In the genomic region with DNA sequence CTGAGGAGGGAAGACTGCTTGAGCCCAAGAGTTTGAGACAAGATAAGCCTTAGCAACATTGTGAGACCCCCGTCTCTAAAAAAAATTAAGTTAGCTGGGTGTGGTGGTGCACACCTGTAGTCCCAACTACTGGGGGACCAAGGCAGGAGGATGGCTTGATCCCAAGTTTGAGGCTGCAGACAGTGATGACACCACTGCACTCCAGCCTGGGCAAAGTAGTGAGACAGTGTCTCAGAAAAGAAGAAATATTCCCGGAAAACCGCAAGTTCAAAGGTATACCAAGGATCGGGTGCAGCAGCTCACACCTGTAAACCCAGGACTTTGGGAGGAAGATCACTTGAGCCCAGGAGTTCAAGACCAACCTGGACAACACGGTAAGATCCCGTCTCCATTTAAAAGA, we compare ENCODE assay signal across 15 cellular contexts. TPM values are rescaled to one million over a fixed set of nuclear protein-coding genes. Genes with fewer than 3 reads are reported as not detected.
DNase-seq lines count a peak whose midpoint lies in the region; ATAC-seq and TF ChIP-seq lines count a peak whose summit lies in the region.
"Had no signal": no experiment of that assay in that cellular context is flagged by ENCODE, and none has a peak within 500 bp of the region (broad histone marks: within the 10 kb centered on the region; RNA-seq: fewer than 3 reads in every experiment).

No MANE protein-coding gene starts in this region.

- H3K4me1 Mint-ChIP-seq in activated T-helper 2 cell treated with anti-CD3 and anti-CD28 coated beads, Interferon-gamma antibody, Interleukin-2, Interleukin-4, amounts not matched to agents 10 μg/mL and 5 μg/mL and 100 μg/mL, durations not matched to agents 14 hours and 24 hours and 36 hours (ENCODE audit: low read depth), result peaks cover 40% of the 10 kb centered on the region

- H2AFZ ChIP-seq in HCT116 (ENCODE audit: low read depth, low read length, poor library complexity, severe bottlenecking), result no peak overlapping the region

- no TSS peak for BruUV-seq in HCT116 (replicated peaks; lab: Mats Ljungman, UMichigan)

- CTCF ChIA-PET in HCT116 (lab: Charles Lee), result no interaction called here

- peaks cover 76% of the 10 kb centered on the region for H3K36me3 Mint-ChIP-seq in activated T-helper 2 cell treated with anti-CD3 and anti-CD28 coated beads, Interferon-gamma antibody, Interleukin-2, Interleukin-4, amounts not matched to agents 10 μg/mL and 5 μg/mL and 100 μg/mL, durations not matched to agents 14 hours and 24 hours and 36 hours (ENCODE audit: low read depth)

- H3K4me2 ChIP-seq in BLaER1 (peak overlapping the region; percentile 93), HCT116 (ENCODE audit: low read length) (no peak overlapping the region)

- H3K27ac Mint-ChIP-seq in activated T-helper 2 cell treated with anti-CD3 and anti-CD28 coated beads, Interferon-gamma antibody, Interleukin-2, Interleukin-4, amounts not matched to agents 10 μg/mL and 5 μg/mL and 100 μg/mL, durations not matched to agents 14 hours and 24 hours and 36 hours, result peak overlapping the region; percentile 52

- H3K27me3 ChIP-seq in BLaER1 (no peaks in the 10 kb centered on the region), HCT116 (ENCODE audit: insufficient read depth, low read length) (no peaks in the 10 kb centered on the region)
- H3K27me3 ChIP-seq: breast epithelium, ovary had no signal

- peaks cover 100% of the 10 kb centered on the region for H4K20me1 ChIP-seq in BLaER1
- peaks cover 34% of the 10 kb centered on the region; the same call in 1 of the 2 replicates for H4K20me1 ChIP-seq in HCT116 (ENCODE audit: insufficient read depth)

- H3K9me2 ChIP-seq in HCT116 (ENCODE audit: insufficient read depth), result no peaks in the 10 kb centered on the region

- H3K4me3 ChIP-seq in BLaER1 (no peak overlapping the region), HCT116 (replicated peaks in 1 of 2; ENCODE audit: low read depth in 1 of 2, low read length in 2 of 2) (no peak overlapping the region)
- H3K4me3 ChIP-seq: breast epithelium, ovary had no signal

- no peak for TF ChIP-seq RAD21 in HCT116 (IDR thresholded peaks at IDR 0.05; ENCODE audit: low read depth)

- intact Hi-C loops in HCT116 (cut with micrococcal nuclease), result no loop called here
- intact Hi-C loops in activated T-helper 2 cell treated with anti-CD3 and anti-CD28 coated beads, Interferon-gamma antibody, Interleukin-2, Interleukin-4, amounts not matched to agents 10 μg/mL and 5 μg/mL and 100 μg/mL, durations not matched to agents 14 hours and 24 hours and 36 hours (cut with micrococcal nuclease), result no loop called here

- POLR2A ChIA-PET in HCT116 (lab: Charles Lee), result interaction anchor here (1.2 kb wide), 1 partner anchor 43 kb away, joined by 7 read pairs; the partner anchor contains the start of gene NACA

- no peak for ATAC-seq in HCT116

- no peak for TF ChIP-seq POLR2A in HCT116 (IDR thresholded peaks at IDR 0.05; ENCODE audit: borderline replicate concordance, extremely low read depth, insufficient read depth, insufficient read length)

- no peaks in the 10 kb centered on the region for H3K9me3 Mint-ChIP-seq in activated T-helper 2 cell treated with anti-CD3 and anti-CD28 coated beads, Interferon-gamma antibody, Interleukin-2, Interleukin-4, amounts not matched to agents 10 μg/mL and 5 μg/mL and 100 μg/mL, durations not matched to agents 14 hours and 24 hours and 36 hours

- H3K4me3 Mint-ChIP-seq in activated T-helper 2 cell treated with anti-CD3 and anti-CD28 coated beads, Interferon-gamma antibody, Interleukin-2, Interleukin-4, amounts not matched to agents 10 μg/mL and 5 μg/mL and 100 μg/mL, durations not matched to agents 14 hours and 24 hours and 36 hours (ENCODE audit: low read depth), result peak overlapping the region; percentile 52

- no peak overlapping the region for H3K27ac ChIP-seq in BLaER1
- peak overlapping the region; percentile 26; the same call in 1 of the 2 replicates for H3K27ac ChIP-seq in HCT116 (ENCODE audit: low read depth, low read length)
- H3K27ac ChIP-seq: epithelial cell of prostate, ovary had no signal

- RAD21 ChIA-PET in HCT116 (lab: Charles Lee; ENCODE audit: low non-redundant PET in 1 of 2, low total read pairs in 2 of 2, uncharacterized antibody in 2 of 2, unreplicated experiment in 2 of 2), result no interaction called here

- H3K9me3 ChIP-seq in BLaER1 (no peaks in the 10 kb centered on the region), HCT116 (ENCODE audit: control insufficient read depth in 1 of 2, insufficient read depth in 1 of 2, low read depth in 1 of 2, low read length in 2 of 2) (no peaks in the 10 kb centered on the region)
- H3K9me3 ChIP-seq: breast epithelium, ovary had no signal

- H3K36me3 ChIP-seq in BLaER1 (peaks cover 60% of the 10 kb centered on the region), HCT116 (ENCODE audit: control insufficient read depth in 1 of 2, insufficient read depth in 2 of 2, low read length in 2 of 2) (peaks cover 26 to 27% of the 10 kb centered on the region in 2 experiments)
- H3K36me3 ChIP-seq: breast epithelium, ovary had no signal

- peaks cover 40% of the 10 kb centered on the region for H3K4me1 ChIP-seq in BLaER1
- peaks cover 2 to 39% of the 10 kb centered on the region in 2 experiments; a peak in 3 of 4 replicates for H3K4me1 ChIP-seq in HCT116 (ENCODE audit: control insufficient read depth in 1 of 2, insufficient read depth in 2 of 2, low read length in 2 of 2)

- no peak for TF ChIP-seq CTCF in HCT116 (IDR thresholded peaks at IDR 0.05 in 2 of 3, conservative IDR thresholded peaks at IDR 0.05 in 1 of 3; ENCODE audit: borderline replicate concordance in 1 of 3, insufficient read depth in 1 of 3, low read depth in 2 of 3, low read length in 2 of 3)

- no peaks in the 10 kb centered on the region for H3K27me3 Mint-ChIP-seq in activated T-helper 2 cell treated with anti-CD3 and anti-CD28 coated beads, Interferon-gamma antibody, Interleukin-2, Interleukin-4, amounts not matched to agents 10 μg/mL and 5 μg/mL and 100 μg/mL, durations not matched to agents 14 hours and 24 hours and 36 hours (ENCODE audit: low read depth)

- H3K9ac ChIP-seq in BLaER1 (no peak overlapping the region), HCT116 (ENCODE audit: low read length) (no peak overlapping the region)

- H3K79me2 ChIP-seq in HCT116 (ENCODE audit: insufficient read depth, low read length), result peaks cover 100% of the 10 kb centered on the region

- DNase-seq in HCT116 (ENCODE audit: low read depth, low spot score), result no peak
- no peak for DNase-seq in activated T-helper 2 cell treated with anti-CD3 and anti-CD28 coated beads, Interferon-gamma antibody, Interleukin-2, Interleukin-4, amounts not matched to agents 10 μg/mL and 5 μg/mL and 100 μg/mL, durations not matched to agents 14 hours and 24 hours and 36 hours (ENCODE audit: low spot score)
- DNase-seq in mesenteric fat pad (ENCODE audit: low spot score), result peak; percentile 8
- no peak for DNase-seq in stimulated activated CD4-positive, alpha-beta T cell treated with anti-CD3 and anti-CD28 coated beads, Interleukin-2, amount 100 ng/mL, for 24 hours
- DNase-seq in foreskin melanocyte, result no peak
- no peak for DNase-seq in epidermal melanocyte (ENCODE audit: insufficient read length, low spot score)
- no peak for DNase-seq in SKM-1 treated with dmso at 0.1 percent for 144 hours (lab: John Stamatoyannopoulos, UW; ENCODE audit: unreplicated experiment)
- DNase-seq: AML-193, hippocampal formation, OCI-M1, T-helper 9 cell had no signal

TF ChIP-seq in HCT116, 20 proteins besides CTCF, POLR2A, EP300 and RAD21:
- no peak for TF ChIP-seq ELF1 (IDR thresholded peaks at IDR 0.05; ENCODE audit: borderline replicate concordance, low read depth)
- TF ChIP-seq ZFX (IDR thresholded peaks at IDR 0.05), result no peak
- TF ChIP-seq, protein P1, sequence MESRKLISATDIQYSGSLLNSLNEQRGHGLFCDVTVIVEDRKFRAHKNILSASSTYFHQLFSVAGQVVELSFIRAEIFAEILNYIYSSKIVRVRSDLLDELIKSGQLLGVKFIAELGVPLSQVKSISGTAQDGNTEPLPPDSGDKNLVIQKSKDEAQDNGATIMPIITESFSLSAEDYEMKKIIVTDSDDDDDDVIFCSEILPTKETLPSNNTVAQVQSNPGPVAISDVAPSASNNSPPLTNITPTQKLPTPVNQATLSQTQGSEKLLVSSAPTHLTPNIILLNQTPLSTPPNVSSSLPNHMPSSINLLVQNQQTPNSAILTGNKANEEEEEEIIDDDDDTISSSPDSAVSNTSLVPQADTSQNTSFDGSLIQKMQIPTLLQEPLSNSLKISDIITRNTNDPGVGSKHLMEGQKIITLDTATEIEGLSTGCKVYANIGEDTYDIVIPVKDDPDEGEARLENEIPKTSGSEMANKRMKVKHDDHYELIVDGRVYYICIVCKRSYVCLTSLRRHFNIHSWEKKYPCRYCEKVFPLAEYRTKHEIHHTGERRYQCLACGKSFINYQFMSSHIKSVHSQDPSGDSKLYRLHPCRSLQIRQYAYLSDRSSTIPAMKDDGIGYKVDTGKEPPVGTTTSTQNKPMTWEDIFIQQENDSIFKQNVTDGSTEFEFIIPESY (IDR thresholded peaks at IDR 0.05; ENCODE audit: extremely low read depth, insufficient replicate concordance, low read length), result no peak
- no peak for TF ChIP-seq EZH2 (IDR thresholded peaks at IDR 0.05)

RNA-seq across cellular contexts. Expression of gene PTGES3, which starts 5.8 kb away (rescaled TPM):
- total RNA-seq in HCT116 (2021; ENCODE audit: unreplicated experiment), result 404 TPM
- polyA plus RNA-seq in HCT116 (2012), result 129 and 177 TPM in 2 replicates
- total RNA-seq in activated T-helper 2 cell treated with anti-CD3 and anti-CD28 coated beads, Interferon-gamma antibody, Interleukin-2, Interleukin-4, amounts not matched to agents 10 μg/mL and 5 μg/mL and 100 μg/mL, durations not matched to agents 14 hours and 24 hours and 36 hours, result 293 and 298 TPM in 2 replicates
- total RNA-seq in mesenteric fat pad, result 130 TPM

RNA-seq across cellular contexts. Expression of gene ATP5F1B, which starts 36.5 kb away (rescaled TPM):
- total RNA-seq in HCT116 (2021; ENCODE audit: unreplicated experiment), result 1,051 TPM
- 997 and 1,023 TPM in 2 replicates for polyA plus RNA-seq in HCT116 (2012)
- 729 and 735 TPM in 2 replicates for total RNA-seq in activated T-helper 2 cell treated with anti-CD3 and anti-CD28 coated beads, Interferon-gamma antibody, Interleukin-2, Interleukin-4, amounts not matched to agents 10 μg/mL and 5 μg/mL and 100 μg/mL, durations not matched to agents 14 hours and 24 hours and 36 hours
- total RNA-seq in mesenteric fat pad, result 570 TPM

RNA-seq across cellular contexts. Expression of gene NACA, which starts 42.8 kb away (rescaled TPM):
- 896 TPM for total RNA-seq in HCT116 (2021; ENCODE audit: unreplicated experiment)
- polyA plus RNA-seq in HCT116 (2012), result 1,514 and 1,706 TPM in 2 replicates
- total RNA-seq in activated T-helper 2 cell treated with anti-CD3 and anti-CD28 coated beads, Interferon-gamma antibody, Interleukin-2, Interleukin-4, amounts not matched to agents 10 μg/mL and 5 μg/mL and 100 μg/mL, durations not matched to agents 14 hours and 24 hours and 36 hours, result 1,037 and 1,093 TPM in 2 replicates
- 717 TPM for total RNA-seq in mesenteric fat pad

RNA-seq across cellular contexts. Expression of gene BAZ2A, which starts 52.2 kb away (rescaled TPM):
- total RNA-seq in HCT116 (2021; ENCODE audit: unreplicated experiment) (106 TPM), mesenteric fat pad (81.2 TPM)
- 56.1 and 56.8 TPM in 2 replicates for polyA plus RNA-seq in HCT116 (2012)
- 124 and 131 TPM in 2 replicates for total RNA-seq in activated T-helper 2 cell treated with anti-CD3 and anti-CD28 coated beads, Interferon-gamma antibody, Interleukin-2, Interleukin-4, amounts not matched to agents 10 μg/mL and 5 μg/mL and 100 μg/mL, durations not matched to agents 14 hours and 24 hours and 36 hours
